ENCODE assay signal across 13 cellular contexts in genomic region chr13:63731896-63732295, GRCh38.
"Had no signal": no experiment of that assay in that cellular context is flagged by ENCODE, and none has a peak within 500 bp of the region (broad histone marks: within the 10 kb centered on the region; RNA-seq: fewer than 3 reads in every experiment).

No MANE protein-coding gene starts in this region.

- H3K4me3 ChIP-seq: prostate gland had no signal

- H3K27ac ChIP-seq: prostate gland, VCaP had no signal

- H3K4me1 Mint-ChIP-seq: activated CD4-positive, alpha-beta memory T cell treated with anti-CD3 and anti-CD28 coated beads, Interleukin-2, amount 10 ng/mL, durations not matched to agents 7 days and 5 days had no signal

- H3K4me3 Mint-ChIP-seq: activated CD4-positive, alpha-beta memory T cell treated with anti-CD3 and anti-CD28 coated beads, Interleukin-2, amount 10 ng/mL, durations not matched to agents 7 days and 5 days; activated naive CD8-positive, alpha-beta T cell had no signal

- H3K27me3 Mint-ChIP-seq: activated CD4-positive, alpha-beta memory T cell treated with anti-CD3 and anti-CD28 coated beads, Interleukin-2, amount 10 ng/mL, durations not matched to agents 7 days and 5 days; activated naive CD8-positive, alpha-beta T cell had no signal

- ATAC-seq: esophagus mucosa; left lobe of liver; stimulated activated naive CD8-positive, alpha-beta T cell treated with anti-CD3 and anti-CD28 coated beads, Interleukin-15, Interleukin-2, amounts not matched to agents 100 U/mL and 50 U/mL, for 24 hours had no signal

- H3K36me3 Mint-ChIP-seq: activated naive CD8-positive, alpha-beta T cell had no signal

- H3K9me3 ChIP-seq: prostate gland had no signal

- H3K36me3 ChIP-seq: prostate gland had no signal

- H3K27ac Mint-ChIP-seq: activated CD4-positive, alpha-beta memory T cell treated with anti-CD3 and anti-CD28 coated beads, Interleukin-2, amount 10 ng/mL, durations not matched to agents 7 days and 5 days; activated naive CD8-positive, alpha-beta T cell had no signal

- H3K4me1 ChIP-seq: prostate gland had no signal

- DNase-seq: activated CD4-positive, alpha-beta memory T cell treated with anti-CD3 and anti-CD28 coated beads, Interleukin-2, amount 10 ng/mL, durations not matched to agents 7 days and 5 days; activated gamma-delta T cell; activated T-cell treated with anti-CD3 and anti-CD28 coated beads, Interleukin-2, amount 50 U/mL, for 48 hours; mesendoderm; stimulated activated CD4-positive, alpha-beta T cell treated with anti-CD3 and anti-CD28 coated beads, Interleukin-4, amount 100 ng/mL, for 1 hour; stimulated activated CD8-positive, alpha-beta memory T cell treated with anti-CD3 and anti-CD28 coated beads, Interleukin-4, amount 100 ng/mL, for 48 hours; stimulated activated naive CD8-positive, alpha-beta T cell treated with anti-CD3 and anti-CD28 coated beads, Interleukin-15, Interleukin-2, amounts not matched to agents 100 U/mL and 50 U/mL, for 24 hours; T-helper 1 cell had no signal
